ENCODE assay signal across 8 cellular contexts in genomic region chr15:49046113-49046883, GRCh38. TPM values are rescaled to one million over a fixed set of nuclear protein-coding genes. Genes with fewer than 3 reads are reported as not detected.
DNase-seq lines count a peak whose midpoint lies in the region; ATAC-seq and TF ChIP-seq lines count a peak whose summit lies in the region.

A gene with protein sequence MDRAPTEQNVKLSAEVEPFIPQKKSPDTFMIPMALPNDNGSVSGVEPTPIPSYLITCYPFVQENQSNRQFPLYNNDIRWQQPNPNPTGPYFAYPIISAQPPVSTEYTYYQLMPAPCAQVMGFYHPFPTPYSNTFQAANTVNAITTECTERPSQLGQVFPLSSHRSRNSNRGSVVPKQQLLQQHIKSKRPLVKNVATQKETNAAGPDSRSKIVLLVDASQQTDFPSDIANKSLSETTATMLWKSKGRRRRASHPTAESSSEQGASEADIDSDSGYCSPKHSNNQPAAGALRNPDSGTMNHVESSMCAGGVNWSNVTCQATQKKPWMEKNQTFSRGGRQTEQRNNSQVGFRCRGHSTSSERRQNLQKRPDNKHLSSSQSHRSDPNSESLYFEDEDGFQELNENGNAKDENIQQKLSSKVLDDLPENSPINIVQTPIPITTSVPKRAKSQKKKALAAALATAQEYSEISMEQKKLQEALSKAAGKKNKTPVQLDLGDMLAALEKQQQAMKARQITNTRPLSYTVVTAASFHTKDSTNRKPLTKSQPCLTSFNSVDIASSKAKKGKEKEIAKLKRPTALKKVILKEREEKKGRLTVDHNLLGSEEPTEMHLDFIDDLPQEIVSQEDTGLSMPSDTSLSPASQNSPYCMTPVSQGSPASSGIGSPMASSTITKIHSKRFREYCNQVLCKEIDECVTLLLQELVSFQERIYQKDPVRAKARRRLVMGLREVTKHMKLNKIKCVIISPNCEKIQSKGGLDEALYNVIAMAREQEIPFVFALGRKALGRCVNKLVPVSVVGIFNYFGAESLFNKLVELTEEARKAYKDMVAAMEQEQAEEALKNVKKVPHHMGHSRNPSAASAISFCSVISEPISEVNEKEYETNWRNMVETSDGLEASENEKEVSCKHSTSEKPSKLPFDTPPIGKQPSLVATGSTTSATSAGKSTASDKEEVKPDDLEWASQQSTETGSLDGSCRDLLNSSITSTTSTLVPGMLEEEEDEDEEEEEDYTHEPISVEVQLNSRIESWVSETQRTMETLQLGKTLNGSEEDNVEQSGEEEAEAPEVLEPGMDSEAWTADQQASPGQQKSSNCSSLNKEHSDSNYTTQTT (minus strand): TSS chr15:49046446. CDS start chr15:49046299, 147 bp downstream.

- H3K36me3 ChIP-seq in liver (ENCODE audit: control insufficient read depth in 4 of 4, insufficient read depth in 3 of 4, low read depth in 1 of 4, low read length in 3 of 4): no peaks in the 10 kb centered on the region

- peak within 1 kb of the TSS; percentile 17 to 75 for H3K27ac ChIP-seq in liver (ENCODE audit: low read depth in 1 of 2, low read length in 2 of 2)

- H3K4me1 ChIP-seq in liver (ENCODE audit: control insufficient read depth in 4 of 4, insufficient read depth in 4 of 4, low read length in 3 of 4): peaks cover 2 to 29% (median 18%) of the 10 kb centered on the region in 4 donors

- ATAC-seq in GM19351 (IDR thresholded peaks at IDR 0.05; ENCODE audit: unreplicated experiment): peak; percentile 95
- peak; percentile 97 for ATAC-seq in HG03521 (IDR thresholded peaks at IDR 0.05; ENCODE audit: unreplicated experiment)

- peak; percentile 93 for DNase-seq in CD1c-positive myeloid dendritic cell (ENCODE audit: extremely low spot score)
- DNase-seq in NCI-H69 (lab: John Stamatoyannopoulos, UW): peak; percentile 98
- peak; percentile 86 for DNase-seq in activated CD4-positive, alpha-beta T cell treated with anti-CD3 and anti-CD28 coated beads, Interleukin-2, amount 50 U/mL, for 4 hours
- peak; percentile 86 to 95 for DNase-seq in dermis microvascular lymphatic vessel endothelial cell (ENCODE audit: low read depth in 2 of 2)
- DNase-seq in stimulated activated CD4-positive, alpha-beta T cell treated with anti-CD3 and anti-CD28 coated beads, Interleukin-4, amount 100 ng/mL, for 24 hours: peak; percentile 94

- TF ChIP-seq CTCF in liver (IDR thresholded peaks at IDR 0.05; ENCODE audit: low read depth, low read length, missing input control): no peak

- WGBS in liver: 1% methylated on average over 53 of the region's 53 CpGs

- peak within 1 kb of the TSS; percentile 85 to 99 (median 89) for H3K4me3 ChIP-seq in liver (ENCODE audit: low read depth in 1 of 3, low read length in 3 of 3)

- peak within 1 kb of the TSS; percentile 85 to 93 for H3K9ac ChIP-seq in liver (ENCODE audit: low read depth in 1 of 2, low read length in 2 of 2)

- peak; percentile 50 to 61 for TF ChIP-seq RAD21 in liver (IDR thresholded peaks at IDR 0.05)

- H3K27me3 ChIP-seq in liver (ENCODE audit: control insufficient read depth in 4 of 4, insufficient read depth in 4 of 4, low read length in 3 of 4): no peaks in the 10 kb centered on the region

- no peaks in the 10 kb centered on the region for H3K9me3 ChIP-seq in liver (ENCODE audit: control insufficient read depth in 4 of 4, low read length in 3 of 4)

TF ChIP-seq in liver, 16 proteins besides CTCF, POLR2A, EP300 and RAD21:
- TF ChIP-seq ATF3 (IDR thresholded peaks at IDR 0.05): peak; percentile 64
- peak; percentile 67 for TF ChIP-seq TAF1 (conservative IDR thresholded peaks at IDR 0.05)
- TF ChIP-seq GABPA (IDR thresholded peaks at IDR 0.05 in 1 of 2, conservative IDR thresholded peaks at IDR 0.05 in 1 of 2): peak in 1 of 2 donors; percentile 78
- TF ChIP-seq HNF4G (IDR thresholded peaks at IDR 0.05): peak; percentile 18
- TF ChIP-seq EGR1 (IDR thresholded peaks at IDR 0.05; ENCODE audit: low read depth in 2 of 2): peak; percentile 40 to 51
- TF ChIP-seq RXRA (IDR thresholded peaks at IDR 0.05): peak; percentile 53 to 77
- peak; percentile 29 for TF ChIP-seq FOXA1 (IDR thresholded peaks at IDR 0.05)
- TF ChIP-seq REST (IDR thresholded peaks at IDR 0.05): peak; percentile 62
- peak; percentile 72 for TF ChIP-seq SP1 (IDR thresholded peaks at IDR 0.05)
- peak; percentile 10 to 44 for TF ChIP-seq JUND (IDR thresholded peaks at IDR 0.05)
- peak; percentile 96 for TF ChIP-seq ZBTB33 (IDR thresholded peaks at IDR 0.05)
- TF ChIP-seq HNF4A (conservative IDR thresholded peaks at IDR 0.05): peak; percentile 47 to 64
- TF ChIP-seq YY1 (IDR thresholded peaks at IDR 0.05): peak; percentile 99
- TF ChIP-seq FOXA2 (IDR thresholded peaks at IDR 0.05): no peak
- TF ChIP-seq, protein P1, sequence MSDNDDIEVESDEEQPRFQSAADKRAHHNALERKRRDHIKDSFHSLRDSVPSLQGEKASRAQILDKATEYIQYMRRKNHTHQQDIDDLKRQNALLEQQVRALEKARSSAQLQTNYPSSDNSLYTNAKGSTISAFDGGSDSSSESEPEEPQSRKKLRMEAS (IDR thresholded peaks at IDR 0.05): peak; percentile 80
- TF ChIP-seq NR2F2 (IDR thresholded peaks at IDR 0.05): no peak

RNA-seq across cellular contexts. Expression of the gene that starts here (rescaled TPM):
- 18.1 and 27.3 TPM in 2 replicates for total RNA-seq in dermis microvascular lymphatic vessel endothelial cell
- total RNA-seq in liver: 10 to 100 TPM; 14.8 to 15.7 TPM
- 10 to 100 TPM in 1 of 2 donors, 1 to 10 TPM in 1; 5.7 to 13.8 TPM for polyA plus RNA-seq in liver

Comparison
In these comparisons a context has a peak if more than half of its experiments do, and no peak if none do; other contexts are left out.
1. Peak in every context shown above with its lines: DNase-seq, ATAC-seq, H3K4me3 ChIP-seq and H3K27ac ChIP-seq.